20 cellular contexts compared by ENCODE assay signal in the genomic region with DNA sequence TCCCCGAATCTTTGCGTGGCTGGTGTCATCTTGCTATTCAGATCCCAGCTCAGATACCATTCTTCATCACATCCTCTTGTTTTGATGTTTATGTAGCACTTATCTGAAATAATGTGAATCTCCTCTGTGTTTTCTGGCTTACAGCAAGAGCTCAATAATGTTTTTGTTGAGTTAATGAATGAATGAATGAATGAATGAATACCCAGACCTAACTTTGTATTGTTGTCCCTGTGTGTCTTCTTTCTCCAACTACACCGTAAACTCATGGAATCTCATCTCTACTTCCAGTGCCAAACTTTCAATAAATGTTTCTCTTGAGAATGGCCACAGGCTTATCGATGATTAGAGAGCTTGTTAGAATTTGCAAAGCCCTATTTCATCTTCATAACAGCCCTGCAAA.
DNase-seq lines count a peak whose midpoint lies in the region; ATAC-seq, FAIRE-seq and TF ChIP-seq lines count a peak whose summit lies in the region.
"Had no signal": no experiment of that assay in that cellular context is flagged by ENCODE, and none has a peak within 500 bp of the region (broad histone marks: within the 10 kb centered on the region; RNA-seq: fewer than 3 reads in every experiment).

No MANE protein-coding gene starts in this region.

- 87% methylated on average over 4 of the region's 4 CpGs for WGBS in GM12878 (ENCODE audit: insufficient coverage, insufficient replicate concordance, low lambda C conversion rate, missing lambda C conversion rate)

- intact Hi-C loops in GM12878 (cut with micrococcal nuclease; ENCODE audit: unreplicated experiment), result no loop called here
- intact Hi-C loops in gastrocnemius medialis (cut with DNase I; ENCODE audit: low total_unique reads), result no loop called here

- CTCF ChIA-PET in HEK293 (lab: Yijun Ruan, JAX), result interaction anchor here (0.5 to 1.4 kb wide), 2 partner anchors 51 to 56 kb away, joined by 4 to 5 read pairs; no protein-coding TSS in a partner anchor
- CTCF ChIA-PET in GM12878 (lab: Yijun Ruan, JAX), result interaction anchor here (0.9 kb wide), 1 partner anchor 17 kb away, joined by 3 read pairs; no protein-coding TSS in a partner anchor

- ATAC-seq in GM12878 (no peak), gastrocnemius medialis (no peak), GM18868 (IDR thresholded peaks at IDR 0.05; ENCODE audit: unreplicated experiment) (no peak)
- ATAC-seq: A549; CD8-positive, alpha-beta T cell had no signal

- TF ChIP-seq POLR2A in GM12878 (IDR thresholded peaks at IDR 0.05; ENCODE audit: low read depth, low read length), result no peak
- TF ChIP-seq POLR2A in gastrocnemius medialis (IDR thresholded peaks at IDR 0.05), result no peak

- no peaks in the 10 kb centered on the region for H4K20me1 ChIP-seq in GM12878 (ENCODE audit: control insufficient read depth, insufficient read depth)
- H4K20me1 ChIP-seq: BLaER1 treated with 17β-estradiol and CSF1 and Interleukin-3, amounts not matched to agents 10 nM and 100 nM had no signal

- TF ChIP-seq EP300 in GM12878 (IDR thresholded peaks at IDR 0.05; ENCODE audit: borderline replicate concordance in 1 of 2, control insufficient read depth in 1 of 2, low read depth in 2 of 2, low read length in 2 of 2), result no peak

- no peak overlapping the region for H2AFZ ChIP-seq in GM12878 (ENCODE audit: control insufficient read depth, low read depth, low read length)

- H3K9me3 ChIP-seq in HEK293 (ENCODE audit: control insufficient read depth, insufficient read depth, low read depth, low read length), result no peaks in the 10 kb centered on the region
- H3K9me3 ChIP-seq in GM12878 (replicated peaks; ENCODE audit: control insufficient read depth, insufficient read depth, low read length), result no peaks in the 10 kb centered on the region
- no peaks in the 10 kb centered on the region for H3K9me3 ChIP-seq in gastrocnemius medialis
- H3K9me3 ChIP-seq: A549; BLaER1 treated with 17β-estradiol and CSF1 and Interleukin-3, amounts not matched to agents 10 nM and 100 nM; Caco-2 had no signal

- TF ChIP-seq CTCF in HEK293 (tag by site-specific recombination; IDR thresholded peaks at IDR 0.05) (no peak), GM12878 (IDR thresholded peaks at IDR 0.05 in 2 of 3, conservative IDR thresholded peaks at IDR 0.05 in 1 of 3; ENCODE audit: control insufficient read depth in 2 of 3, extremely low read depth in 1 of 3, insufficient read depth in 1 of 3, low read depth in 3 of 3, low read length in 3 of 3) (no peak), gastrocnemius medialis (IDR thresholded peaks at IDR 0.05 in 4 of 5, conservative IDR thresholded peaks at IDR 0.05 in 1 of 5) (no peak)

- H3K36me3 ChIP-seq in HEK293 (ENCODE audit: control insufficient read depth in 2 of 2, insufficient read depth in 1 of 2, low read length in 2 of 2) (no peaks in the 10 kb centered on the region), GM12878 (ENCODE audit: control insufficient read depth in 2 of 2, insufficient read depth in 2 of 2, low read length in 1 of 2) (no peaks in the 10 kb centered on the region), gastrocnemius medialis (peaks cover 0 to 54% of the 10 kb centered on the region in 2 donors)
- H3K36me3 ChIP-seq: BLaER1 treated with 17β-estradiol and CSF1 and Interleukin-3, amounts not matched to agents 10 nM and 100 nM had no signal

- FAIRE-seq in GM12878 (lab: Jason Lieb, UNC), result no peak
- FAIRE-seq: A549, D721Med, G401.6, GM18507, GM19239 had no signal

- TF ChIP-seq RAD21 in GM12878 (IDR thresholded peaks at IDR 0.05; ENCODE audit: insufficient read depth, low read depth, low read length), result no peak

- H3K27me3 ChIP-seq in GM12878 (replicated peaks in 1 of 2; ENCODE audit: control insufficient read depth in 2 of 2, insufficient read depth in 2 of 2, low read length in 1 of 2) (no peaks in the 10 kb centered on the region), gastrocnemius medialis (no peaks in the 10 kb centered on the region)
- H3K27me3 ChIP-seq: BLaER1 treated with 17β-estradiol and CSF1 and Interleukin-3, amounts not matched to agents 10 nM and 100 nM had no signal

- no peak for DNase-seq in GM12878 (ENCODE audit: low read depth, low spot score)
- no peak for DNase-seq in gastrocnemius medialis
- no peak for DNase-seq in NCI-H2171 treated with DMSO at 0.1 percent for 48 hours (lab: John Stamatoyannopoulos, UW)
- no peak for DNase-seq in activated CD4-positive, alpha-beta T cell treated with anti-CD3 and anti-CD28 coated beads for 1 hour
- DNase-seq: AML-193; Caco-2; Calu3; CD4-positive, alpha-beta T cell; CD8-positive, alpha-beta T cell; GF-D8 had no signal

- BruUV-seq in GM12878 (replicated peaks; lab: Mats Ljungman, UMichigan), result no TSS peak

- H3K4me1 ChIP-seq in HEK293 (ENCODE audit: control insufficient read depth, insufficient read depth, low read length), result no peaks in the 10 kb centered on the region
- peaks cover 10% of the 10 kb centered on the region for H3K4me1 ChIP-seq in GM12878 (ENCODE audit: control insufficient read depth, insufficient read depth, low read length)
- H3K4me1 ChIP-seq in gastrocnemius medialis, result peaks cover 0 to 6% of the 10 kb centered on the region in 2 donors
- H3K4me1 ChIP-seq: A549; BLaER1 treated with 17β-estradiol and CSF1 and Interleukin-3, amounts not matched to agents 10 nM and 100 nM; Caco-2 had no signal

- no peak overlapping the region for H3K4me2 ChIP-seq in GM12878 (ENCODE audit: control insufficient read depth, insufficient read depth)
- H3K4me2 ChIP-seq: A549; BLaER1 treated with 17β-estradiol and CSF1 and Interleukin-3, amounts not matched to agents 10 nM and 100 nM had no signal

- SMC1A ChIA-PET in GM12878 (lab: Charles Lee; ENCODE audit: uncharacterized antibody, unreplicated experiment), result interaction anchor here (1.0 to 1.7 kb wide), 2 partner anchors 13 to 16 kb away, joined by 3 to 5 read pairs; no protein-coding TSS in a partner anchor

- RAD21 ChIA-PET in GM12878 (lab: Charles Lee; ENCODE audit: unreplicated experiment), result no interaction called here

- H3K9ac ChIP-seq in GM12878 (ENCODE audit: control insufficient read depth, insufficient read depth, low read length), result no peak overlapping the region
- H3K9ac ChIP-seq: BLaER1 treated with 17β-estradiol and CSF1 and Interleukin-3, amounts not matched to agents 10 nM and 100 nM had no signal

- in situ Hi-C loops in GM12878 (cut with MboI), result no loop called here
- in situ Hi-C loops in gastrocnemius medialis (cut with MboI; ENCODE audit: low sequenced_read_pairs in 4 of 4), result no loop called here

- POLR2A ChIA-PET in HEK293 (lab: Yijun Ruan, JAX), result no interaction called here
- POLR2A ChIA-PET in GM12878 (lab: Charles Lee), result no interaction called here

- no peaks in the 10 kb centered on the region for H3K79me2 ChIP-seq in GM12878 (ENCODE audit: control insufficient read depth, insufficient read depth, low read length)

- H3K27ac ChIP-seq in HEK293 (ENCODE audit: extremely low read depth, low read depth, low read length) (no peak overlapping the region), GM12878 (ENCODE audit: control insufficient read depth, insufficient read depth) (no peak overlapping the region), gastrocnemius medialis (peak overlapping the region in 3 of 4 donors; percentile 37 to 75 (median 72))
- H3K27ac ChIP-seq: 22Rv1; A549; BLaER1 treated with 17β-estradiol and CSF1 and Interleukin-3, amounts not matched to agents 10 nM and 100 nM; C4-2B had no signal

- H3K4me3 ChIP-seq in HEK293 (ENCODE audit: low read depth, low read length) (no peak overlapping the region), GM12878 (no peak overlapping the region), gastrocnemius medialis (no peak overlapping the region)
- H3K4me3 ChIP-seq: A549; BLaER1 treated with 17β-estradiol and CSF1 and Interleukin-3, amounts not matched to agents 10 nM and 100 nM had no signal

TF ChIP-seq in HEK293, 187 proteins besides CTCF, POLR2A, EP300 and RAD21:
- TF ChIP-seq ZNF202 (tag by site-specific recombination; IDR thresholded peaks at IDR 0.05; ENCODE audit: borderline replicate concordance), result no peak
- TF ChIP-seq ZNF175 (tag by site-specific recombination; IDR thresholded peaks at IDR 0.05), result no peak
- TF ChIP-seq ZNF585B (tag by site-specific recombination; IDR thresholded peaks at IDR 0.05), result 0 out of 2 replicates have a peak, but pooled peaks have one; percentile 0
TF ChIP-seq in HEK293: peak in this region for 1.

TF ChIP-seq in GM12878, 131 proteins besides CTCF, POLR2A, EP300 and RAD21:
- TF ChIP-seq ZNF24 (IDR thresholded peaks at IDR 0.05), result peak; percentile 83
- TF ChIP-seq, protein P1, sequence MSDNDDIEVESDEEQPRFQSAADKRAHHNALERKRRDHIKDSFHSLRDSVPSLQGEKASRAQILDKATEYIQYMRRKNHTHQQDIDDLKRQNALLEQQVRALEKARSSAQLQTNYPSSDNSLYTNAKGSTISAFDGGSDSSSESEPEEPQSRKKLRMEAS (IDR thresholded peaks at IDR 0.05; ENCODE audit: low read depth, low read length), result no peak
TF ChIP-seq in GM12878: peak in this region for 1.

Comparison
In these comparisons a context has a peak if more than half of its experiments do, and no peak if none do; other contexts are left out.
1. H3K27ac ChIP-seq: peak in gastrocnemius medialis (3 of 4); none in HEK293 (single experiment) and GM12878 (single experiment).